ENCODE assay signal across 10 cellular contexts in the genomic region with DNA sequence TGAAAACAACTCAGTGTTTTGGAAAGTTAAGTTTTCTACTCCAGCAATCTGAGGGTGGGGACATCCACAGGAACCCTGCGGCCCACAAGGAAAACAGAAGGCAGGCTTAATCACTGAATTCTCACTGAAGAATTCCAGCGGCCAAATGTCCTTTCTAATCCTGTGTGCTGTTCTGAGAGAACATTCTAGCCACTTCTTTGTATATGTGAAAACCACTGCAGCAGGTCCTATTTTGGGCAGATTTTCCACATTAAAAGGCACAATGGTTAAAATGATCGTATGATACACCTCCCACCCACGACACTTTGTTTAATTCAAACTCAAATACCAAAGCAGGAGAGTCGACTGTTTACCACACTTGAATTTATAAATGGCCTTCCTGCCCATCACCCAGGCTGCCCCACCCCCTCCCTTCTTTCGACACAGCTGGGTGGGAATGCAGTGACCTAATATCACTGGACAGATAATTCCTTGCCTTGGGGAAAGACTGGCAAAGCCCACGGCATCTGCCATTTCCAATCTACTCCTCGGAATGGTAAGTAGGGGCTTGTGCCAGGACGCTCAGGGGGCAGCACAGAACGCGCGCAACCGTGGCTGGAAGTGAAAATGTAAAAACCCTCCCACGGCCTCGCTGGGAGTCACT.
DNase-seq lines count a peak whose midpoint lies in the region; TF ChIP-seq lines count a peak whose summit lies in the region.
"Had no signal": no experiment of that assay in that cellular context is flagged by ENCODE, and none has a peak within 500 bp of the region (broad histone marks: within the 10 kb centered on the region; RNA-seq: fewer than 3 reads in every experiment).

No MANE protein-coding gene starts in this region.

- no peak for TF ChIP-seq EP300 in transverse colon (IDR thresholded peaks at IDR 0.05; ENCODE audit: low read depth)

- intact Hi-C loops in transverse colon (cut with DNase I; ENCODE audit: low total_unique reads), result no loop called here
- intact Hi-C loops in CD4-positive, alpha-beta memory T cell (cut with micrococcal nuclease), result no loop called here

- H3K27me3 Mint-ChIP-seq in CD4-positive, alpha-beta memory T cell, result peaks cover 4 to 5% of the 10 kb centered on the region in 2 donors

- H3K36me3 ChIP-seq in muscle layer of duodenum (ENCODE audit: control insufficient read depth in 1 of 2, insufficient read depth in 2 of 2, low read length in 2 of 2) (no peaks in the 10 kb centered on the region), transverse colon (no peaks in the 10 kb centered on the region)
- no peaks in the 10 kb centered on the region for H3K36me3 ChIP-seq in CD4-positive, alpha-beta memory T cell (ENCODE audit: insufficient read depth, low read length)

- H3K27me3 ChIP-seq in muscle layer of duodenum (ENCODE audit: low read depth, low read length), result no peaks in the 10 kb centered on the region
- no peaks in the 10 kb centered on the region for H3K27me3 ChIP-seq in transverse colon
- H3K27me3 ChIP-seq in CD4-positive, alpha-beta memory T cell (ENCODE audit: insufficient read depth, low read length), result no peaks in the 10 kb centered on the region

- peaks cover 0 to 8% (median 1%) of the 10 kb centered on the region in 4 donors for H3K4me1 Mint-ChIP-seq in CD4-positive, alpha-beta memory T cell

- H3K4me3 Mint-ChIP-seq in CD4-positive, alpha-beta memory T cell, result no peak overlapping the region
- H3K4me3 Mint-ChIP-seq: naive thymus-derived CD8-positive, alpha-beta T cell had no signal

- H3K9me3 Mint-ChIP-seq in CD4-positive, alpha-beta memory T cell, result no peaks in the 10 kb centered on the region
- H3K9me3 Mint-ChIP-seq: naive thymus-derived CD8-positive, alpha-beta T cell had no signal

- no peaks in the 10 kb centered on the region for H3K36me3 Mint-ChIP-seq in CD4-positive, alpha-beta memory T cell
- H3K36me3 Mint-ChIP-seq: naive thymus-derived CD8-positive, alpha-beta T cell had no signal

- 35 to 71% methylated on average over 4 to 15 of the region's 15 CpGs for WGBS in transverse colon (ENCODE audit: low coverage in 1 of 2), 2 donors

- peak overlapping the region; percentile 57 for H3K27ac ChIP-seq in RWPE1
- peak overlapping the region; percentile 62 for H3K27ac ChIP-seq in muscle layer of duodenum (ENCODE audit: low read length)
- peak overlapping the region; percentile 46 to 72 (median 58) for H3K27ac ChIP-seq in transverse colon
- H3K27ac ChIP-seq in CD4-positive, alpha-beta memory T cell (ENCODE audit: low read depth, low read length), result no peak overlapping the region

- H3K4me1 ChIP-seq in muscle layer of duodenum (ENCODE audit: control insufficient read depth in 1 of 2, insufficient read depth in 2 of 2, low read length in 2 of 2) (peaks cover 4 to 56% of the 10 kb centered on the region in 2 donors), transverse colon (peaks cover 0 to 30% (median 17%) of the 10 kb centered on the region in 4 donors)
- H3K4me1 ChIP-seq in CD4-positive, alpha-beta memory T cell (ENCODE audit: insufficient read depth, low read length), result no peaks in the 10 kb centered on the region

- POLR2A ChIA-PET in RWPE1 (lab: Yijun Ruan, JAX; ENCODE audit: low non-redundant PET), result no interaction called here
- POLR2A ChIA-PET in CD4-positive, alpha-beta memory T cell (lab: Charles Lee; ENCODE audit: partially characterized antibody), result no interaction called here

- DNase-seq in RWPE1 (ENCODE audit: low spot score), result no peak
- peak; percentile 48 for DNase-seq in fibroblast of mammary gland (ENCODE audit: low read depth)
- DNase-seq in transverse colon, result peak; percentile 48
- no peak for DNase-seq in CD4-positive, alpha-beta memory T cell
- DNase-seq in NCI-H345 treated with DMSO at 0.1 percent for 48 hours (lab: John Stamatoyannopoulos, UW; ENCODE audit: unreplicated experiment), result no peak
- no peak for DNase-seq in NCI-H128 (lab: John Stamatoyannopoulos, UW; ENCODE audit: unreplicated experiment)
- no peak for DNase-seq in stimulated activated CD4-positive, alpha-beta T cell treated with anti-CD3 and anti-CD28 coated beads, Interleukin-12 subunit alpha, Interleukin-12 subunit beta, amount 100 ng/mL, for 4 hours
- DNase-seq: NCI-H1105 treated with DMSO at 0.1 percent for 48 hours had no signal

- CTCF ChIA-PET in RWPE1 (lab: Yijun Ruan, JAX), result no interaction called here
- CTCF ChIA-PET in CD4-positive, alpha-beta memory T cell (lab: Charles Lee; ENCODE audit: partially characterized antibody), result no interaction called here

- H3K27ac Mint-ChIP-seq in CD4-positive, alpha-beta memory T cell, result no peak overlapping the region
- H3K27ac Mint-ChIP-seq: naive thymus-derived CD8-positive, alpha-beta T cell had no signal

- no peak overlapping the region for H3K4me3 ChIP-seq in fibroblast of mammary gland (ENCODE audit: control insufficient read depth, low read depth, low read length)
- H3K4me3 ChIP-seq in muscle layer of duodenum (ENCODE audit: low read depth in 1 of 2, low read length in 2 of 2), result peak overlapping the region in 1 of 2 donors; percentile 2
- no peak overlapping the region for H3K4me3 ChIP-seq in transverse colon
- H3K4me3 ChIP-seq in CD4-positive, alpha-beta memory T cell (ENCODE audit: low read length in 2 of 2), result no peak overlapping the region

- H3K9me3 ChIP-seq in muscle layer of duodenum (ENCODE audit: control insufficient read depth in 1 of 2, low read length in 2 of 2) (no peaks in the 10 kb centered on the region), transverse colon (no peaks in the 10 kb centered on the region)
- no peaks in the 10 kb centered on the region for H3K9me3 ChIP-seq in CD4-positive, alpha-beta memory T cell (ENCODE audit: control insufficient read depth in 1 of 2, low read length in 2 of 2)

- in situ Hi-C loops in transverse colon (cut with MboI; ENCODE audit: low pct_ligation_motif_present in 1 of 4, low pct_unique_long_range_greater_than_20kb in 1 of 4, low sequenced_read_pairs in 3 of 4), result no loop called here

- TF ChIP-seq CTCF in RWPE1 (conservative IDR thresholded peaks at IDR 0.05; ENCODE audit: low read depth), result no peak
- no peak for TF ChIP-seq CTCF in fibroblast of mammary gland (conservative IDR thresholded peaks at IDR 0.05; ENCODE audit: control insufficient read depth, insufficient read depth, low read depth, low read length)
- TF ChIP-seq CTCF in transverse colon (IDR thresholded peaks at IDR 0.05), result no peak

- no peak for TF ChIP-seq POLR2A in transverse colon (IDR thresholded peaks at IDR 0.05)

Comparison
In these comparisons a context has a peak if more than half of its experiments do, and no peak if none do; other contexts are left out.
1. DNase-seq: peak in fibroblast of mammary gland (single experiment) and transverse colon (single experiment); none in RWPE1 (single experiment), CD4-positive, alpha-beta memory T cell (0 of 5), NCI-H345 treated with DMSO at 0.1 percent for 48 hours (single experiment), NCI-H128 (single experiment) and stimulated activated CD4-positive, alpha-beta T cell treated with anti-CD3 and anti-CD28 coated beads, Interleukin-12 subunit alpha, Interleukin-12 subunit beta, amount 100 ng/mL, for 4 hours (single experiment).